Comparison of ENCODE assay signal across 8 cellular contexts in genomic region chr17:28371245-28372202, GRCh38. TPM values are rescaled to one million over a fixed set of nuclear protein-coding genes. Genes with fewer than 3 reads are reported as not detected.
DNase-seq lines count a peak whose midpoint lies in the region; ATAC-seq, FAIRE-seq and TF ChIP-seq lines count a peak whose summit lies in the region.

TSS of gene SARM1 (plus strand) at chr17:28371694. CDS start at chr17:28372033, 339 bp downstream.

- ATAC-seq in GM18907 (IDR thresholded peaks at IDR 0.05; ENCODE audit: unreplicated experiment) (peak; percentile 85), HG03159 (IDR thresholded peaks at IDR 0.05; ENCODE audit: unreplicated experiment) (peak; percentile 81), mucosa of descending colon (peak; percentile 88)

- H2AFZ ChIP-seq in endothelial cell of umbilical vein (ENCODE audit: low read depth, low read length), result peak within 1 kb of the TSS; percentile 45

- no peaks in the 10 kb centered on the region for H3K27me3 ChIP-seq in endothelial cell of umbilical vein (ENCODE audit: control insufficient read depth in 2 of 2, insufficient read depth in 2 of 2, low read length in 2 of 2)

- H3K27ac ChIP-seq in endothelial cell of umbilical vein (ENCODE audit: insufficient read depth, low read depth, low read length), result no peak within 1 kb of the TSS

- H3K4me1 ChIP-seq in endothelial cell of umbilical vein (ENCODE audit: control insufficient read depth, extremely low read depth, insufficient read depth, low read length), result peaks cover 13% of the 10 kb centered on the region
- H3K4me1 ChIP-seq in mucosa of descending colon (ENCODE audit: low read depth), result peaks cover 11% of the 10 kb centered on the region

- FAIRE-seq in endothelial cell of umbilical vein (lab: Jason Lieb, UNC), result peak; percentile 86

- CTCF ChIA-PET in endothelial cell of umbilical vein (lab: Charles Lee), result interaction anchor here (6.7 kb wide), 1 partner anchor 45 kb away, joined by 36 read pairs; no protein-coding TSS in a partner anchor

- H3K9ac ChIP-seq in endothelial cell of umbilical vein (replicated peaks; ENCODE audit: extremely low read depth, insufficient read depth, low read length), result no peak within 1 kb of the TSS

- H3K36me3 ChIP-seq in endothelial cell of umbilical vein (ENCODE audit: control insufficient read depth in 2 of 2, extremely low read depth in 1 of 2, insufficient read depth in 2 of 2, low read length in 2 of 2) (no peaks in the 10 kb centered on the region), mucosa of descending colon (ENCODE audit: low read depth) (no peaks in the 10 kb centered on the region)

- dilution Hi-C loops in endothelial cell of umbilical vein (cut with MboI; ENCODE audit: extremely low pct_ligation_motif_present, low sequenced_read_pairs), result no loop called here

- intact Hi-C loops in endothelial cell of umbilical vein (cut with micrococcal nuclease) (no loop called here), mucosa of descending colon (cut with DNase I, micrococcal nuclease) (no loop called here)

- peak within 1 kb of the TSS; percentile 35 to 52 (median 45) for H3K4me3 ChIP-seq in endothelial cell of umbilical vein (replicated peaks in 1 of 3; ENCODE audit: insufficient read depth in 1 of 3, low read depth in 1 of 3, low read length in 3 of 3)
- no peak within 1 kb of the TSS for H3K4me3 ChIP-seq in mucosa of descending colon

- POLR2A ChIA-PET in endothelial cell of umbilical vein (lab: Charles Lee), result interaction anchor here (0.6 to 1.6 kb wide), 2 partner anchors 25 to 36 kb away, joined by 3 to 4 read pairs; partner anchors contain the start of genes IFT20 and TNFAIP1

- no peaks in the 10 kb centered on the region for H4K20me1 ChIP-seq in endothelial cell of umbilical vein (replicated peaks; ENCODE audit: control insufficient read depth, extremely low read depth, insufficient read depth, low read length)

- no TSS peak for BruUV-seq in endothelial cell of umbilical vein (replicated peaks; lab: Mats Ljungman, UMichigan)

- no peaks in the 10 kb centered on the region for H3K9me3 ChIP-seq in endothelial cell of umbilical vein (replicated peaks; ENCODE audit: control insufficient read depth, insufficient read depth, low read length)
- no peaks in the 10 kb centered on the region for H3K9me3 ChIP-seq in mucosa of descending colon

- DNase-seq in ACHN (peak; percentile 93), NCI-H774 (lab: John Stamatoyannopoulos, UW) (peak; percentile 88), endothelial cell of umbilical vein (ENCODE audit: low read depth, low spot score) (peak; percentile 88), mucosa of descending colon (peak; percentile 76 to 91 (median 81))
- DNase-seq in activated CD8-positive, alpha-beta memory T cell treated with anti-CD3 and anti-CD28 coated beads, Interleukin-2, amount 50 U/mL, for 4 hours, result peak; percentile 85
- DNase-seq in stimulated activated CD8-positive, alpha-beta memory T cell treated with anti-CD3 and anti-CD28 coated beads, Interleukin-2, amount 100 ng/mL, for 1 hour (ENCODE audit: low read depth in 2 of 2), result peak; percentile 51 to 64

- peak within 1 kb of the TSS; percentile 80 for H3K4me2 ChIP-seq in endothelial cell of umbilical vein (ENCODE audit: insufficient read depth, low read length)

- H3K79me2 ChIP-seq in endothelial cell of umbilical vein (ENCODE audit: control insufficient read depth, insufficient read depth, low read length), result no peaks in the 10 kb centered on the region

- H3K9me1 ChIP-seq in endothelial cell of umbilical vein (replicated peaks; ENCODE audit: control insufficient read depth, extremely low read depth, insufficient read depth, low read length), result no peaks in the 10 kb centered on the region

- no peak for TF ChIP-seq POLR2A in endothelial cell of umbilical vein (IDR thresholded peaks at IDR 0.05; ENCODE audit: low read depth, low read length)

- in situ Hi-C loops in ACHN (cut with HindIII; ENCODE audit: low pct_ligation_motif_present, low pct_unique_long_range_greater_than_20kb, low sequenced_read_pairs), result no loop called here

- TF ChIP-seq CTCF in endothelial cell of umbilical vein (IDR thresholded peaks at IDR 0.05; ENCODE audit: extremely low read depth in 1 of 2, insufficient read depth in 1 of 2, low read depth in 1 of 2, low read length in 2 of 2), result no peak
- TF ChIP-seq CTCF in mucosa of descending colon (IDR thresholded peaks at IDR 0.05), result no peak

TF ChIP-seq in endothelial cell of umbilical vein, 7 proteins besides CTCF, POLR2A, EP300 and RAD21:
- TF ChIP-seq MAX (IDR thresholded peaks at IDR 0.05; ENCODE audit: insufficient read depth, insufficient read length) (peak; percentile 75), FOS (IDR thresholded peaks at IDR 0.05; ENCODE audit: borderline replicate concordance, insufficient read depth, low read length) (no peak)

RNA-seq across cellular contexts. Expression of gene SARM1, which starts in this region (rescaled TPM):
- total RNA-seq in endothelial cell of umbilical vein (4.6 and 7.0 TPM in 2 replicates), mucosa of descending colon (10 to 100 TPM; 12.8 to 16.4 (median 15.0) TPM)
- 5.6 and 7.0 TPM in 2 replicates for polyA plus RNA-seq in endothelial cell of umbilical vein
- 5.0 and 5.3 TPM in 2 replicates for polyA plus RNA-seq in endothelial cell of umbilical vein (2011; cell fraction: cytosol; rRNA removed)
- polyA plus RNA-seq in endothelial cell of umbilical vein (2011; cell fraction: nucleus; rRNA removed), result 15.8 and 17.6 TPM in 2 replicates
- 3.9 and 5.7 TPM in 2 replicates for polyA plus RNA-seq in endothelial cell of umbilical vein (2012)
- polyA minus RNA-seq in endothelial cell of umbilical vein, result 9.7 and 14.9 TPM in 2 replicates
- polyA minus RNA-seq in endothelial cell of umbilical vein (2011; cell fraction: cytosol; rRNA and poly(A)+ RNA removed), result 4.3 TPM
- polyA minus RNA-seq in endothelial cell of umbilical vein (2011; cell fraction: nucleus; rRNA and poly(A)+ RNA removed), result 7.5 and 9.3 TPM in 2 replicates
